28 cellular contexts compared by ENCODE assay signal in genomic region chr22:19536564-19536963, GRCh38. TPM values are rescaled to one million over a fixed set of nuclear protein-coding genes. Genes with fewer than 3 reads are reported as not detected.
"Had no signal": no experiment of that assay in that cellular context is flagged by ENCODE, and none has a peak within 500 bp of the region (broad histone marks: within the 10 kb centered on the region; RNA-seq: fewer than 3 reads in every experiment).

No MANE protein-coding gene starts in this region.

- H3K36me3 ChIP-seq: neutrophil, pancreas, right lobe of liver, sigmoid colon, stomach, thoracic aorta, thyroid gland, tibial nerve, upper lobe of left lung, vagina had no signal

- H3K4me3 ChIP-seq: pancreas, psoas muscle, right lobe of liver, sigmoid colon, stomach, thoracic aorta, thyroid gland, tibial nerve, upper lobe of left lung, vagina had no signal

- H3K36me3 Mint-ChIP-seq: natural killer cell treated with Interleukin-12 subunit alpha and Interleukin-12 subunit beta and Interleukin-15 and Interleukin-18, amount 100 ng/mL, for 72 hours; stimulated activated effector memory CD8-positive, alpha-beta T cell treated with anti-CD3 and anti-CD28 coated beads, Interleukin-12 subunit alpha, Interleukin-12 subunit beta, amount 100 ng/mL, for 72 hours; stimulated activated naive B cell treated with anti-CD40 and anti-IgM and Interleukin-4, amounts not matched to agents 10 μg/mL and 1 μg/mL and 100 μg/mL, for 72 hours had no signal

- H3K4me1 ChIP-seq: pancreas, psoas muscle, right lobe of liver, sigmoid colon, stomach, thyroid gland, tibial nerve, vagina had no signal

- H3K9me3 Mint-ChIP-seq: natural killer cell treated with Interleukin-12 subunit alpha and Interleukin-12 subunit beta and Interleukin-15 and Interleukin-18, amount 100 ng/mL, for 72 hours; nephron progenitor cell; stimulated activated effector memory CD8-positive, alpha-beta T cell treated with anti-CD3 and anti-CD28 coated beads, Interleukin-12 subunit alpha, Interleukin-12 subunit beta, amount 100 ng/mL, for 72 hours; stimulated activated naive B cell treated with anti-CD40 and anti-IgM and Interleukin-4, amounts not matched to agents 10 μg/mL and 1 μg/mL and 100 μg/mL, for 72 hours; stimulated activated naive CD8-positive, alpha-beta T cell treated with anti-CD3 and anti-CD28 coated beads, Interleukin-15, Interleukin-2, amounts not matched to agents 100 ng/mL and 50 ng/mL, for 24 hours had no signal

- H3K27me3 ChIP-seq: neutrophil, pancreas, right lobe of liver, sigmoid colon, thyroid gland, tibial nerve, upper lobe of left lung, vagina had no signal

- H3K4me3 Mint-ChIP-seq: natural killer cell treated with Interleukin-12 subunit alpha and Interleukin-12 subunit beta and Interleukin-15 and Interleukin-18, amount 100 ng/mL, for 72 hours; nephron progenitor cell; neural crest cell; stimulated activated effector memory CD8-positive, alpha-beta T cell treated with anti-CD3 and anti-CD28 coated beads, Interleukin-12 subunit alpha, Interleukin-12 subunit beta, amount 100 ng/mL, for 72 hours; stimulated activated naive B cell treated with anti-CD40 and anti-IgM and Interleukin-4, amounts not matched to agents 10 μg/mL and 1 μg/mL and 100 μg/mL, for 72 hours; stimulated activated naive CD8-positive, alpha-beta T cell treated with anti-CD3 and anti-CD28 coated beads, Interleukin-15, Interleukin-2, amounts not matched to agents 100 ng/mL and 50 ng/mL, for 24 hours had no signal

- H3K27ac ChIP-seq: neutrophil, pancreas, psoas muscle, right lobe of liver, sigmoid colon, stomach, thoracic aorta, thyroid gland, tibial nerve, vagina had no signal

- ATAC-seq: natural killer cell treated with Interleukin-12 subunit alpha and Interleukin-12 subunit beta and Interleukin-15 and Interleukin-18, amount 100 ng/mL, for 72 hours; pancreas; psoas muscle; right cardiac atrium; right lobe of liver; stimulated activated effector memory CD8-positive, alpha-beta T cell treated with anti-CD3 and anti-CD28 coated beads, Interleukin-12 subunit alpha, Interleukin-12 subunit beta, amount 100 ng/mL, for 72 hours; stimulated activated naive B cell treated with anti-CD40 and anti-IgM and Interleukin-4, amounts not matched to agents 10 μg/mL and 1 μg/mL and 100 μg/mL, for 72 hours had no signal

- DNase-seq: nephron progenitor cell; nucleus accumbens; pancreas; psoas muscle; right cardiac atrium; sigmoid colon; small intestine; stimulated activated CD4-positive, alpha-beta T cell treated with anti-CD3 and anti-CD28 coated beads, Interleukin-15, amount 100 ng/mL, for 24 hours; stimulated activated CD4-positive, alpha-beta T cell treated with anti-CD3 and anti-CD28 coated beads, Interleukin-2, amount 100 ng/mL, for 24 hours; stimulated activated CD4-positive, alpha-beta T cell treated with anti-CD3 and anti-CD28 coated beads, Interleukin-2, amount 100 ng/mL, for 48 hours; stimulated activated CD4-positive, alpha-beta T cell treated with anti-CD3 and anti-CD28 coated beads, Interleukin-4, amount 100 ng/mL, for 24 hours; stimulated activated naive B cell treated with anti-CD40 and anti-IgM and Interleukin-4, amounts not matched to agents 10 μg/mL and 1 μg/mL and 100 μg/mL, for 72 hours; stimulated activated naive CD4-positive, alpha-beta T cell treated with Interleukin-2 at 50 U/mL for 16 hours; stomach; thyroid gland; trophoblast cell; upper lobe of left lung had no signal

- H3K27ac Mint-ChIP-seq: natural killer cell treated with Interleukin-12 subunit alpha and Interleukin-12 subunit beta and Interleukin-15 and Interleukin-18, amount 100 ng/mL, for 72 hours; nephron progenitor cell; progenitor cell of endocrine pancreas; stimulated activated effector memory CD8-positive, alpha-beta T cell treated with anti-CD3 and anti-CD28 coated beads, Interleukin-12 subunit alpha, Interleukin-12 subunit beta, amount 100 ng/mL, for 72 hours; stimulated activated naive B cell treated with anti-CD40 and anti-IgM and Interleukin-4, amounts not matched to agents 10 μg/mL and 1 μg/mL and 100 μg/mL, for 72 hours; stimulated activated naive CD8-positive, alpha-beta T cell treated with anti-CD3 and anti-CD28 coated beads, Interleukin-15, Interleukin-2, amounts not matched to agents 100 ng/mL and 50 ng/mL, for 24 hours had no signal

- H3K4me1 Mint-ChIP-seq: nephron progenitor cell; neural crest cell; stimulated activated effector memory CD8-positive, alpha-beta T cell treated with anti-CD3 and anti-CD28 coated beads, Interleukin-12 subunit alpha, Interleukin-12 subunit beta, amount 100 ng/mL, for 72 hours; stimulated activated naive B cell treated with anti-CD40 and anti-IgM and Interleukin-4, amounts not matched to agents 10 μg/mL and 1 μg/mL and 100 μg/mL, for 72 hours had no signal

- H3K9me3 ChIP-seq: neutrophil, pancreas, psoas muscle, right lobe of liver, sigmoid colon, stomach, thoracic aorta, thyroid gland, tibial nerve, upper lobe of left lung, vagina had no signal

RNA-seq across cellular contexts. Expression of gene CLDN5, which starts 12.4 kb away (rescaled TPM):
- total RNA-seq: natural killer cell treated with Interleukin-12 subunit alpha and Interleukin-12 subunit beta and Interleukin-15 and Interleukin-18, amount 100 ng/mL, for 72 hours; osteocyte; progenitor cell of endocrine pancreas had no signal
